31 cellular contexts compared by ENCODE assay signal in the genomic region with DNA sequence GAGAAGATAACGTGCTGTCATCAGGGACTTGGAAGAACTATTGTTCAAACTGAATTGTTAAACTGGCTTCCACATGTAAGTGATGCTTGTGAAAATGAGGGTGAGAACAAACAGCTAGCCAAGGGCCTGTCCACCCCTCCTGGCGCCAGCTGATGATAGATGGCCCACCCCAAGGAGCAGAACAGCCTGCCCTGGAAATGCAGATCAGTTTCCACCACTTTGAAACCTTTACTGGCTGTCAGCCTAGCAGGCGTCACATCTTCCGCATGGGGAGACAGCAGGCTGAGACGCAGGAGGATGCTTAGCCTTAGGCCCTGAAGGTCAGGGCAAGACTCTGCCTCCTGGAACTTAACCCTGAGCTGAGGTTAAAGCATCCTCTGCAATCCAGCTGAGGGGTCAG. TPM values are rescaled to one million over a fixed set of nuclear protein-coding genes. Genes with fewer than 3 reads are reported as not detected.
"Had no signal": no experiment of that assay in that cellular context is flagged by ENCODE, and none has a peak within 500 bp of the region (broad histone marks: within the 10 kb centered on the region; RNA-seq: fewer than 3 reads in every experiment).

No MANE protein-coding gene starts in this region.

- H3K27ac ChIP-seq: colonic mucosa, heart left ventricle, parathyroid adenoma, psoas muscle, spleen, tibial artery, upper lobe of left lung had no signal

- DNase-seq: effector CD4-positive, alpha-beta T cell; erythroblast; heart left ventricle; hippocampal formation; left colon; naive thymus-derived CD4-positive, alpha-beta T cell; occipital lobe; psoas muscle; spleen; stimulated activated CD4-positive, alpha-beta T cell treated with anti-CD3 and anti-CD28 coated beads, Interleukin-15, amount 100 ng/mL, for 24 hours; stimulated activated CD4-positive, alpha-beta T cell treated with anti-CD3 and anti-CD28 coated beads, Interleukin-1b, Interleukin-23, amount 100 ng/mL, for 48 hours; stimulated activated CD4-positive, alpha-beta T cell treated with anti-CD3 and anti-CD28 coated beads, Interleukin-4, amount 100 ng/mL, for 24 hours; tibial artery; upper lobe of left lung had no signal

- H2AFZ ChIP-seq: parathyroid adenoma had no signal

- H3K27me3 ChIP-seq: colonic mucosa, heart left ventricle, spleen, tibial artery, upper lobe of left lung had no signal

- H3K4me3 ChIP-seq: colonic mucosa, heart left ventricle, psoas muscle, spleen, tibial artery, upper lobe of left lung had no signal

- H3K4me1 Mint-ChIP-seq: endodermal cell had no signal

- H3K36me3 Mint-ChIP-seq: naive thymus-derived CD4-positive, alpha-beta T cell; stimulated activated memory B cell treated with anti-CD40 and anti-IgM and Interleukin-4, amounts not matched to agents 10 μg/mL and 1 μg/mL and 100 μg/mL, for 72 hours had no signal

- H3K79me2 ChIP-seq: parathyroid adenoma had no signal

- H3K9me3 ChIP-seq: colonic mucosa, heart left ventricle, psoas muscle, spleen, tibial artery, upper lobe of left lung had no signal

- H3K9me3 Mint-ChIP-seq: endodermal cell; naive thymus-derived CD4-positive, alpha-beta T cell; neural crest cell; stimulated activated memory B cell treated with anti-CD40 and anti-IgM and Interleukin-4, amounts not matched to agents 10 μg/mL and 1 μg/mL and 100 μg/mL, for 72 hours; stimulated activated naive CD8-positive, alpha-beta T cell treated with anti-CD3 and anti-CD28 coated beads, Interleukin-15, Interleukin-2, amounts not matched to agents 100 ng/mL and 50 ng/mL, for 24 hours had no signal

- H3K4me1 ChIP-seq: parathyroid adenoma had no signal

- H3K27me3 Mint-ChIP-seq: stimulated activated memory B cell treated with anti-CD40 and anti-IgM and Interleukin-4, amounts not matched to agents 10 μg/mL and 1 μg/mL and 100 μg/mL, for 72 hours; stimulated activated naive CD8-positive, alpha-beta T cell treated with anti-CD3 and anti-CD28 coated beads, Interleukin-15, Interleukin-2, amounts not matched to agents 100 ng/mL and 50 ng/mL, for 24 hours had no signal

- H3K9ac ChIP-seq: parathyroid adenoma had no signal

- H3K4me3 Mint-ChIP-seq: endodermal cell; naive thymus-derived CD4-positive, alpha-beta T cell; neural crest cell; stimulated activated memory B cell treated with anti-CD40 and anti-IgM and Interleukin-4, amounts not matched to agents 10 μg/mL and 1 μg/mL and 100 μg/mL, for 72 hours; stimulated activated naive CD8-positive, alpha-beta T cell treated with anti-CD3 and anti-CD28 coated beads, Interleukin-15, Interleukin-2, amounts not matched to agents 100 ng/mL and 50 ng/mL, for 24 hours had no signal

- FAIRE-seq: endothelial cell of umbilical vein, frontal cortex had no signal

- H3K27ac Mint-ChIP-seq: endodermal cell; naive thymus-derived CD4-positive, alpha-beta T cell; stimulated activated memory B cell treated with anti-CD40 and anti-IgM and Interleukin-4, amounts not matched to agents 10 μg/mL and 1 μg/mL and 100 μg/mL, for 72 hours; stimulated activated naive CD8-positive, alpha-beta T cell treated with anti-CD3 and anti-CD28 coated beads, Interleukin-15, Interleukin-2, amounts not matched to agents 100 ng/mL and 50 ng/mL, for 24 hours had no signal

- H3K36me3 ChIP-seq: colonic mucosa, heart left ventricle, spleen, tibial artery, upper lobe of left lung had no signal

RNA-seq across cellular contexts. Expression of a gene that starts 6.3 kb away (rescaled TPM):
- total RNA-seq: cerebellum; dermis microvascular lymphatic vessel endothelial cell; endodermal cell; endothelial cell of umbilical vein; frontal cortex; glomerular endothelial cell; heart left ventricle; kidney epithelial cell; lung microvascular endothelial cell; mesenteric fat pad; naive thymus-derived CD4-positive, alpha-beta T cell; neural crest cell; occipital lobe; psoas muscle; spleen; temporal lobe had no signal
- polyA plus RNA-seq: endothelial cell of umbilical vein; naive thymus-derived CD4-positive, alpha-beta T cell had no signal

RNA-seq across cellular contexts. Expression of a gene that starts 29.0 kb away (rescaled TPM):
- total RNA-seq: dermis microvascular lymphatic vessel endothelial cell; endothelial cell of umbilical vein; glomerular endothelial cell; lung microvascular endothelial cell; mononuclear cell; naive thymus-derived CD4-positive, alpha-beta T cell had no signal
- polyA plus RNA-seq: endothelial cell of umbilical vein; naive thymus-derived CD4-positive, alpha-beta T cell had no signal

RNA-seq across cellular contexts. Expression of a gene that starts 37.7 kb away (rescaled TPM):
- total RNA-seq: cerebellum; colonic mucosa; dermis microvascular lymphatic vessel endothelial cell; endodermal cell; endothelial cell of umbilical vein; frontal cortex; glomerular endothelial cell; kidney epithelial cell; liver; lung microvascular endothelial cell; mesenteric fat pad; naive thymus-derived CD4-positive, alpha-beta T cell; neural crest cell; occipital lobe; spleen; temporal lobe; upper lobe of left lung had no signal
- polyA plus RNA-seq: endothelial cell of umbilical vein; liver; naive thymus-derived CD4-positive, alpha-beta T cell; spleen had no signal
